In genomic region chr13:21970172-21970571, GRCh38 we compare ENCODE assay signal across 19 cellular contexts.
DNase-seq lines count a peak whose midpoint lies in the region; ATAC-seq, FAIRE-seq and TF ChIP-seq lines count a peak whose summit lies in the region.
"Had no signal": no experiment of that assay in that cellular context is flagged by ENCODE, and none has a peak within 500 bp of the region (broad histone marks: within the 10 kb centered on the region; RNA-seq: fewer than 3 reads in every experiment).

No MANE protein-coding gene starts in this region.

- TF ChIP-seq CTCF in right atrium auricular region (IDR thresholded peaks at IDR 0.05) = no peak
- no peak for TF ChIP-seq CTCF in H1 (IDR thresholded peaks at IDR 0.05; ENCODE audit: control extremely low read depth in 1 of 3, insufficient read depth in 1 of 3, low read depth in 1 of 3, low read length in 3 of 3)
- TF ChIP-seq CTCF in neural progenitor cell (IDR thresholded peaks at IDR 0.05) = no peak

- H3K23ac ChIP-seq in H1 (ENCODE audit: insufficient read length) = no peak overlapping the region

- no peak overlapping the region for H2AK5ac ChIP-seq in H1 (ENCODE audit: low read depth, low read length)

- intact Hi-C loops in Right ventricle myocardium inferior (cut with DNase I) = no loop called here

- no peaks in the 10 kb centered on the region for H3K79me2 ChIP-seq in H1 (ENCODE audit: control insufficient read depth in 1 of 2, insufficient read depth in 2 of 2, low read length in 2 of 2)
- H3K79me2 ChIP-seq in neural progenitor cell (ENCODE audit: low read depth) = no peaks in the 10 kb centered on the region

- H3K4me2 ChIP-seq in BLaER1 (peak overlapping the region; percentile 82), H1 (ENCODE audit: insufficient read depth in 1 of 2, low read depth in 2 of 2, low read length in 2 of 2) (no peak overlapping the region), neural progenitor cell (no peak overlapping the region)
- H3K4me2 ChIP-seq: A549 had no signal

- POLR2A ChIA-PET in H1 (lab: Charles Lee; ENCODE audit: partially characterized antibody) = no interaction called here

- H3K4ac ChIP-seq in H1 (replicated peaks; ENCODE audit: insufficient read length, low read depth, low read length) = no peak overlapping the region

- H2AFZ ChIP-seq in H1 (ENCODE audit: low read length) = peak overlapping the region; percentile 4; the same call in 1 of the 2 replicates
- peak overlapping the region; percentile 60 for H2AFZ ChIP-seq in neural progenitor cell (replicated peaks)

- no peak overlapping the region for H2BK120ac ChIP-seq in H1 (replicated peaks; ENCODE audit: low read depth, low read length)

- H3K36me3 Mint-ChIP-seq in neural progenitor cell = no peaks in the 10 kb centered on the region
- no peaks in the 10 kb centered on the region for H3K36me3 Mint-ChIP-seq in natural killer cell treated with Interleukin-12 subunit alpha and Interleukin-12 subunit beta and Interleukin-15 and Interleukin-18, amount 100 ng/mL, for 72 hours
- H3K36me3 Mint-ChIP-seq: CD8-positive, alpha-beta T cell had no signal

- no peak overlapping the region for H3K56ac ChIP-seq in H1 (replicated peaks; ENCODE audit: insufficient read length, low read depth, low read length)

- H3K4me3 Mint-ChIP-seq in neural progenitor cell = no peak overlapping the region
- H3K4me3 Mint-ChIP-seq in natural killer cell treated with Interleukin-12 subunit alpha and Interleukin-12 subunit beta and Interleukin-15 and Interleukin-18, amount 100 ng/mL, for 72 hours = no peak overlapping the region
- H3K4me3 Mint-ChIP-seq: CD8-positive, alpha-beta T cell; HFFc6 had no signal

- no peaks in the 10 kb centered on the region for H3K36me3 ChIP-seq in right atrium auricular region
- no peaks in the 10 kb centered on the region for H3K36me3 ChIP-seq in BLaER1
- H3K36me3 ChIP-seq in H1 (ENCODE audit: control insufficient read depth in 2 of 4, insufficient read depth in 4 of 4, low read length in 3 of 4) = no peaks in the 10 kb centered on the region
- H3K36me3 ChIP-seq in neural progenitor cell = no peaks in the 10 kb centered on the region

- no peak overlapping the region for H3K4me3 ChIP-seq in right atrium auricular region
- no peak overlapping the region for H3K4me3 ChIP-seq in BLaER1
- no peak overlapping the region for H3K4me3 ChIP-seq in H1 (ENCODE audit: extremely low read depth in 1 of 4, insufficient read depth in 2 of 4, low read depth in 3 of 4, low read length in 4 of 4)
- no peak overlapping the region for H3K4me3 ChIP-seq in neural progenitor cell
- H3K4me3 ChIP-seq: A549 had no signal

- H3K4me1 ChIP-seq in right atrium auricular region (no peaks in the 10 kb centered on the region), BLaER1 (peaks cover 66% of the 10 kb centered on the region), H1 (replicated peaks in 1 of 4; ENCODE audit: control insufficient read depth in 3 of 4, insufficient read depth in 4 of 4, low read length in 3 of 4) (peaks cover 0 to 3% (median 0%) of the 10 kb centered on the region in 4 experiments; a peak in 1 of 7 replicates), neural progenitor cell (no peaks in the 10 kb centered on the region)
- H3K4me1 ChIP-seq: A549 had no signal

- TF ChIP-seq EP300 in H1 (IDR thresholded peaks at IDR 0.05; ENCODE audit: borderline replicate concordance in 1 of 2, low read depth in 2 of 2, low read length in 2 of 2) = no peak

- no peaks in the 10 kb centered on the region for H4K20me1 ChIP-seq in BLaER1
- H4K20me1 ChIP-seq in H1 (replicated peaks in 1 of 2; ENCODE audit: control insufficient read depth in 1 of 2, insufficient read depth in 2 of 2, low read length in 2 of 2) = peaks cover 0 to 7% of the 10 kb centered on the region in 2 experiments
- H4K20me1 ChIP-seq in neural progenitor cell (ENCODE audit: low read depth) = no peaks in the 10 kb centered on the region

- no peak overlapping the region for H2BK5ac ChIP-seq in H1 (ENCODE audit: low read depth, low read length)

- TF ChIP-seq RAD21 in H1 (IDR thresholded peaks at IDR 0.05 in 1 of 2, conservative IDR thresholded peaks at IDR 0.05 in 1 of 2; ENCODE audit: low read depth in 2 of 2, low read length in 2 of 2) = no peak

- H3K9ac ChIP-seq in BLaER1 (no peak overlapping the region), H1 (replicated peaks in 1 of 4; ENCODE audit: extremely low read depth in 1 of 4, low read depth in 3 of 4, low read length in 3 of 4) (no peak overlapping the region), neural progenitor cell (no peak overlapping the region)

- TF ChIP-seq POLR2A in H1 (IDR thresholded peaks at IDR 0.05; ENCODE audit: control extremely low read depth in 1 of 2, low read depth in 2 of 2, low read length in 2 of 2) = no peak

- H3K27me3 ChIP-seq in right atrium auricular region (no peaks in the 10 kb centered on the region), BLaER1 (no peaks in the 10 kb centered on the region), H1 (replicated peaks in 1 of 4; ENCODE audit: control insufficient read depth in 3 of 4, extremely low read depth in 1 of 4, insufficient read depth in 3 of 4, low read length in 3 of 4) (no peaks in the 10 kb centered on the region), neural progenitor cell (no peaks in the 10 kb centered on the region)

- no peak overlapping the region for H2BK15ac ChIP-seq in H1 (ENCODE audit: low read length)

- H4K8ac ChIP-seq in H1 (ENCODE audit: extremely low read depth, insufficient read depth, low read length) = no peak overlapping the region

- ATAC-seq in Right ventricle myocardium inferior = peak; percentile 30
- ATAC-seq in natural killer cell treated with Interleukin-12 subunit alpha and Interleukin-12 subunit beta and Interleukin-15 and Interleukin-18, amount 100 ng/mL, for 72 hours = no peak
- no peak for ATAC-seq in GM19035 (IDR thresholded peaks at IDR 0.05; ENCODE audit: unreplicated experiment)
- ATAC-seq: A549; CD8-positive, alpha-beta T cell; HCT116; HepG2 had no signal

- H3K9me3 ChIP-seq in right atrium auricular region (no peaks in the 10 kb centered on the region), BLaER1 (no peaks in the 10 kb centered on the region), H1 (ENCODE audit: insufficient read depth in 2 of 2, low read depth in 1 of 2, low read length in 1 of 2) (no peaks in the 10 kb centered on the region), neural progenitor cell (ENCODE audit: low read depth) (no peaks in the 10 kb centered on the region)
- H3K9me3 ChIP-seq: A549 had no signal

- H3K18ac ChIP-seq in H1 (ENCODE audit: extremely low read depth, low read length) = no peak overlapping the region

- peaks cover 14% of the 10 kb centered on the region; the same call in 1 of the 2 replicates for H3K23me2 ChIP-seq in H1 (ENCODE audit: low read depth, low read length)

- H3F3A ChIP-seq in neural progenitor cell (ENCODE audit: low read depth) = no peaks in the 10 kb centered on the region

- WGBS in H1 (ENCODE audit: extremely low coverage in 1 of 2, insufficient coverage in 1 of 2, insufficient read length in 1 of 2, insufficient replicate concordance in 2 of 2, low coverage in 1 of 2, low lambda C conversion rate in 2 of 2, missing lambda C conversion rate in 1 of 2), 2 experiments = 96% methylated on average over 7 of the region's 7 CpGs; no CpG with 5 or more reads in 1 of the 2 experiments

- H2BK20ac ChIP-seq in H1 (ENCODE audit: low read length) = no peak overlapping the region

- H4K5ac ChIP-seq in H1 (ENCODE audit: insufficient read length, low read depth, low read length) = no peak overlapping the region

- H3K27me3 Mint-ChIP-seq in neural progenitor cell (ENCODE audit: insufficient read depth, low read depth) = no peaks in the 10 kb centered on the region
- no peaks in the 10 kb centered on the region for H3K27me3 Mint-ChIP-seq in natural killer cell treated with Interleukin-12 subunit alpha and Interleukin-12 subunit beta and Interleukin-15 and Interleukin-18, amount 100 ng/mL, for 72 hours

- H3K9me3 Mint-ChIP-seq in neural progenitor cell = no peaks in the 10 kb centered on the region
- H3K9me3 Mint-ChIP-seq in natural killer cell treated with Interleukin-12 subunit alpha and Interleukin-12 subunit beta and Interleukin-15 and Interleukin-18, amount 100 ng/mL, for 72 hours = no peaks in the 10 kb centered on the region
- H3K9me3 Mint-ChIP-seq: CD8-positive, alpha-beta T cell had no signal

- H3K27ac Mint-ChIP-seq in neural progenitor cell = no peak overlapping the region
- no peak overlapping the region for H3K27ac Mint-ChIP-seq in natural killer cell treated with Interleukin-12 subunit alpha and Interleukin-12 subunit beta and Interleukin-15 and Interleukin-18, amount 100 ng/mL, for 72 hours
- H3K27ac Mint-ChIP-seq: CD8-positive, alpha-beta T cell; HFFc6 had no signal

- no peak overlapping the region for H3K14ac ChIP-seq in H1 (ENCODE audit: insufficient read length)

- no peak overlapping the region for H2BK12ac ChIP-seq in H1 (ENCODE audit: low read depth, low read length)

- H4K91ac ChIP-seq in H1 (replicated peaks; ENCODE audit: insufficient read length, low read length) = no peak overlapping the region

- DNase-seq in Right ventricle myocardium inferior (ENCODE audit: missing footprints) (no peak), right atrium auricular region (ENCODE audit: low spot score) (no peak), H1 (ENCODE audit: low read depth in 1 of 2, low spot score in 2 of 2) (no peak), neural progenitor cell (ENCODE audit: low spot score) (peak; percentile 17), ureter (ENCODE audit: low spot score) (no peak)
- DNase-seq in natural killer cell treated with Interleukin-12 subunit alpha and Interleukin-12 subunit beta and Interleukin-15 and Interleukin-18, amount 100 ng/mL, for 72 hours (ENCODE audit: low spot score) = no peak
- DNase-seq: AML-193; Calu3; CD8-positive, alpha-beta T cell; DMS79 treated with DMSO at 0.1 percent for 48 hours; GF-D8; HFFc6 had no signal

- H3K27ac ChIP-seq in right atrium auricular region (no peak overlapping the region), BLaER1 (peak overlapping the region; percentile 61), H1 (ENCODE audit: low read depth, low read length) (no peak overlapping the region), neural progenitor cell (no peak overlapping the region)
- H3K27ac ChIP-seq: 22Rv1, A549 had no signal

- no peak for FAIRE-seq in H1 (lab: Jason Lieb, UNC)
- FAIRE-seq: A549, H54, HepG2 had no signal

- H3K4me1 Mint-ChIP-seq in neural progenitor cell = no peaks in the 10 kb centered on the region
- no peaks in the 10 kb centered on the region for H3K4me1 Mint-ChIP-seq in natural killer cell treated with Interleukin-12 subunit alpha and Interleukin-12 subunit beta and Interleukin-15 and Interleukin-18, amount 100 ng/mL, for 72 hours (ENCODE audit: low read depth in 2 of 2)

- CTCF ChIA-PET in H1 (lab: Charles Lee; ENCODE audit: partially characterized antibody) = interaction anchor here (0.6 to 1.3 kb wide), 2 partner anchors 13 to 907 kb away, joined by 3 to 7 read pairs; no protein-coding TSS in a partner anchor

- H3K79me1 ChIP-seq in H1 (ENCODE audit: low read depth, low read length) = no peaks in the 10 kb centered on the region

TF ChIP-seq in H1, 55 proteins besides CTCF, POLR2A, EP300 and RAD21 (continues in another document):
- no peak for TF ChIP-seq CHD2 (IDR thresholded peaks at IDR 0.05; ENCODE audit: low read length)
- no peak for TF ChIP-seq TAF7 (optimal IDR thresholded peaks at IDR 0.05; ENCODE audit: borderline replicate concordance, low read depth, low read length)
